In genomic region chr3:15384510-15385237, GRCh38 we compare ENCODE assay signal across 10 cellular contexts. TPM values are rescaled to one million over a fixed set of nuclear protein-coding genes. Genes with fewer than 3 reads are reported as not detected.
DNase-seq lines count a peak whose midpoint lies in the region; ATAC-seq and TF ChIP-seq lines count a peak whose summit lies in the region.
"Had no signal": no experiment of that assay in that cellular context is flagged by ENCODE, and none has a peak within 500 bp of the region (broad histone marks: within the 10 kb centered on the region; RNA-seq: fewer than 3 reads in every experiment).

No MANE protein-coding gene starts in this region.

- no peaks in the 10 kb centered on the region for H3K27me3 Mint-ChIP-seq in T-helper 17 cell
- no peaks in the 10 kb centered on the region for H3K27me3 Mint-ChIP-seq in activated CD4-positive, alpha-beta T cell treated with anti-CD3 and anti-CD28 coated beads for 36 hours
- H3K27me3 Mint-ChIP-seq: natural killer cell treated with Interleukin-12 subunit alpha and Interleukin-12 subunit beta and Interleukin-15 and Interleukin-18, amount 100 ng/mL, for 72 hours had no signal

- peak overlapping the region; percentile 49 for H3K27ac Mint-ChIP-seq in T-helper 17 cell
- H3K27ac Mint-ChIP-seq in activated CD4-positive, alpha-beta T cell treated with anti-CD3 and anti-CD28 coated beads for 36 hours = no peak overlapping the region
- H3K27ac Mint-ChIP-seq: natural killer cell treated with Interleukin-12 subunit alpha and Interleukin-12 subunit beta and Interleukin-15 and Interleukin-18, amount 100 ng/mL, for 72 hours had no signal

- no peak for DNase-seq in T-helper 17 cell
- DNase-seq in DMS153 treated with DMSO at 0.1 percent for 48 hours (lab: John Stamatoyannopoulos, UW; ENCODE audit: unreplicated experiment) = no peak
- no peak for DNase-seq in activated CD4-positive, alpha-beta T cell treated with anti-CD3 and anti-CD28 coated beads for 36 hours
- DNase-seq in ecto neural progenitor cell (ENCODE audit: low spot score) = no peak
- DNase-seq in stomach = no peak
- DNase-seq: WERI-Rb-1 had no signal

- 76 to 94% (median 90%) methylated on average over 4 of the region's 4 CpGs for WGBS in stomach, 5 donors

- intact Hi-C loops in activated CD4-positive, alpha-beta T cell treated with anti-CD3 and anti-CD28 coated beads for 36 hours (cut with DNase I, micrococcal nuclease) = no loop called here
- intact Hi-C loops in stomach (cut with DNase I; ENCODE audit: low total_unique reads) = loop anchor here (10.0 kb wide), 1 partner anchor 180 kb away; the partner anchor contains the start of gene CAPN7

- no peaks in the 10 kb centered on the region for H3K27me3 ChIP-seq in stomach

- TF ChIP-seq EP300 in stomach (IDR thresholded peaks at IDR 0.05) = no peak

- TF ChIP-seq CTCF in stomach (IDR thresholded peaks at IDR 0.05) = no peak

- peaks cover 4% of the 10 kb centered on the region for H3K9me3 Mint-ChIP-seq in activated CD4-positive, alpha-beta T cell treated with anti-CD3 and anti-CD28 coated beads for 36 hours (ENCODE audit: low read depth)
- H3K9me3 Mint-ChIP-seq: natural killer cell treated with Interleukin-12 subunit alpha and Interleukin-12 subunit beta and Interleukin-15 and Interleukin-18, amount 100 ng/mL, for 72 hours had no signal

- peak; percentile 86 for ATAC-seq in GM19455 (IDR thresholded peaks at IDR 0.05; ENCODE audit: unreplicated experiment)
- peak; percentile 75 for ATAC-seq in HG03060 (IDR thresholded peaks at IDR 0.05; ENCODE audit: low read depth, unreplicated experiment)
- ATAC-seq in T-helper 17 cell = no peak
- no peak for ATAC-seq in activated CD4-positive, alpha-beta T cell treated with anti-CD3 and anti-CD28 coated beads for 36 hours
- ATAC-seq: natural killer cell treated with Interleukin-12 subunit alpha and Interleukin-12 subunit beta and Interleukin-15 and Interleukin-18, amount 100 ng/mL, for 72 hours had no signal

- no peaks in the 10 kb centered on the region for H3K4me1 ChIP-seq in stomach

- peak overlapping the region; percentile 45; the same call in 1 of the 2 replicates for H3K4me3 ChIP-seq in GM08714 (ENCODE audit: low read length)
- no peak overlapping the region for H3K4me3 ChIP-seq in stomach

- peaks cover 11% of the 10 kb centered on the region for H3K4me1 Mint-ChIP-seq in T-helper 17 cell
- no peaks in the 10 kb centered on the region for H3K4me1 Mint-ChIP-seq in activated CD4-positive, alpha-beta T cell treated with anti-CD3 and anti-CD28 coated beads for 36 hours

- POLR2A ChIA-PET in activated CD4-positive, alpha-beta T cell treated with anti-CD3 and anti-CD28 coated beads for 36 hours (lab: Charles Lee) = interaction anchor here (0.6 kb wide), 1 partner anchor 165 kb away, joined by 5 read pairs; no protein-coding TSS in a partner anchor

- H3K36me3 Mint-ChIP-seq in T-helper 17 cell (ENCODE audit: low read depth) = peaks cover 2% of the 10 kb centered on the region
- H3K36me3 Mint-ChIP-seq in activated CD4-positive, alpha-beta T cell treated with anti-CD3 and anti-CD28 coated beads for 36 hours (ENCODE audit: low read depth) = no peaks in the 10 kb centered on the region
- H3K36me3 Mint-ChIP-seq: natural killer cell treated with Interleukin-12 subunit alpha and Interleukin-12 subunit beta and Interleukin-15 and Interleukin-18, amount 100 ng/mL, for 72 hours had no signal

- CTCF ChIA-PET in activated CD4-positive, alpha-beta T cell treated with anti-CD3 and anti-CD28 coated beads for 36 hours (lab: Charles Lee) = interaction anchor here (0.7 to 4.5 kb wide), 8 partner anchors 13 to 171 kb away, joined by 3 to 15 read pairs (median 4); no protein-coding TSS in a partner anchor

- no peak overlapping the region for H3K4me3 Mint-ChIP-seq in T-helper 17 cell
- H3K4me3 Mint-ChIP-seq in activated CD4-positive, alpha-beta T cell treated with anti-CD3 and anti-CD28 coated beads for 36 hours = no peak overlapping the region
- H3K4me3 Mint-ChIP-seq: natural killer cell treated with Interleukin-12 subunit alpha and Interleukin-12 subunit beta and Interleukin-15 and Interleukin-18, amount 100 ng/mL, for 72 hours had no signal

- H3K36me3 ChIP-seq in stomach = no peaks in the 10 kb centered on the region
- H3K36me3 ChIP-seq: WERI-Rb-1 had no signal

- H3K27ac ChIP-seq in stomach = peak overlapping the region in 1 of 5 donors; percentile 62
- H3K27ac ChIP-seq: WERI-Rb-1 had no signal

- no peaks in the 10 kb centered on the region for H3K9me3 ChIP-seq in T-helper 17 cell (ENCODE audit: control insufficient read depth, low read length, poor library complexity, severe bottlenecking)
- H3K9me3 ChIP-seq in stomach = peaks cover 0 to 14% (median 11%) of the 10 kb centered on the region in 4 donors

- no peak for TF ChIP-seq POLR2A in stomach (IDR thresholded peaks at IDR 0.05)

RNA-seq across cellular contexts. Expression of gene METTL6, which starts 42.7 kb away (rescaled TPM):
- total RNA-seq in T-helper 17 cell (1 to 10 TPM; 6.5 to 8.6 TPM), stomach (10 to 100 TPM in 1 of 5 donors, 1 to 10 TPM in 3, under 1 TPM in 1; 0.29 to 35.8 (median 5.9) TPM)
- 10 to 100 TPM; 13.0 to 19.5 TPM for total RNA-seq in activated CD4-positive, alpha-beta T cell treated with anti-CD3 and anti-CD28 coated beads for 36 hours
- 10 to 100 TPM in 2 of 3 donors, 1 to 10 TPM in 1; 6.8 to 14.5 (median 11.5) TPM for polyA plus RNA-seq in stomach

RNA-seq across cellular contexts. Expression of gene EAF1, which starts 42.7 kb away (rescaled TPM):
- 10 to 100 TPM; 25.9 to 31.5 TPM for total RNA-seq in T-helper 17 cell
- total RNA-seq in activated CD4-positive, alpha-beta T cell treated with anti-CD3 and anti-CD28 coated beads for 36 hours = 10 to 100 TPM; 21.2 to 25.6 TPM
- total RNA-seq in stomach = 10 to 100 TPM in 4 of 5 donors, 1 to 10 TPM in 1; 1.8 to 62.9 (median 29.5) TPM
- 1 to 10 TPM; 3.2 to 8.2 (median 8.1) TPM for polyA plus RNA-seq in stomach

RNA-seq across cellular contexts. Expression of gene SH3BP5, which starts 52.3 kb away (rescaled TPM):
- total RNA-seq in T-helper 17 cell = 10 to 100 TPM; 50.7 to 78.4 TPM
- 1 to 10 TPM; 8.9 to 9.4 TPM for total RNA-seq in activated CD4-positive, alpha-beta T cell treated with anti-CD3 and anti-CD28 coated beads for 36 hours
- total RNA-seq in stomach = 10 to 100 TPM in 4 of 5 donors, 1 to 10 TPM in 1; 1.8 to 43.7 (median 27.5) TPM
- polyA plus RNA-seq in stomach = 10 to 100 TPM; 12.5 to 16.5 (median 13.0) TPM

Comparison
In these comparisons a context has a peak if more than half of its experiments do, and no peak if none do; other contexts are left out.
1. ATAC-seq: peak in GM19455 (single experiment) and HG03060 (single experiment); none in T-helper 17 cell (single experiment) and activated CD4-positive, alpha-beta T cell treated with anti-CD3 and anti-CD28 coated beads for 36 hours (single experiment).